Comparison of ENCODE assay signal across 8 cellular contexts in genomic region chr14:80941241-80942157, GRCh38.
DNase-seq lines count a peak whose midpoint lies in the region; ATAC-seq lines count a peak whose summit lies in the region.

Gene CEP128, minus strand, starts transcription at chr14:80941738.

- DNase-seq in AG20443 (ENCODE audit: low spot score) (peak; percentile 95), NCI-H446 (lab: John Stamatoyannopoulos, UW) (peak; percentile 88 to 98), cerebellar nuclear complex (lab: John Stamatoyannopoulos, UW) (peak; percentile 77 to 95), islet precursor cell (peak; percentile 99)
- peak; percentile 80 for DNase-seq in activated CD4-positive, CD25-positive, alpha-beta regulatory T cell treated with anti-CD3 and anti-CD28 coated beads, Interleukin-2, amount 50 U/mL, for 72 hours
- peak; percentile 72 to 88 (median 83) for DNase-seq in stimulated activated CD4-positive, alpha-beta T cell treated with anti-CD3 and anti-CD28 coated beads, Interleukin-12 subunit alpha, Interleukin-12 subunit beta, amount 100 ng/mL, for 48 hours (ENCODE audit: low read depth in 2 of 3, low spot score in 1 of 3)

- peak; percentile 98 for ATAC-seq in GM19043 (IDR thresholded peaks at IDR 0.05; ENCODE audit: low read depth, unreplicated experiment)
- ATAC-seq in HG03354 (IDR thresholded peaks at IDR 0.05; ENCODE audit: poor library complexity, severe bottlenecking, unreplicated experiment) = peak; percentile 97

Comparison
In these comparisons a context has a peak if more than half of its experiments do, and no peak if none do; other contexts are left out.
1. Peak in every context shown above with its lines: DNase-seq and ATAC-seq.